ENCODE assay signal across 12 cellular contexts in the genomic region with DNA sequence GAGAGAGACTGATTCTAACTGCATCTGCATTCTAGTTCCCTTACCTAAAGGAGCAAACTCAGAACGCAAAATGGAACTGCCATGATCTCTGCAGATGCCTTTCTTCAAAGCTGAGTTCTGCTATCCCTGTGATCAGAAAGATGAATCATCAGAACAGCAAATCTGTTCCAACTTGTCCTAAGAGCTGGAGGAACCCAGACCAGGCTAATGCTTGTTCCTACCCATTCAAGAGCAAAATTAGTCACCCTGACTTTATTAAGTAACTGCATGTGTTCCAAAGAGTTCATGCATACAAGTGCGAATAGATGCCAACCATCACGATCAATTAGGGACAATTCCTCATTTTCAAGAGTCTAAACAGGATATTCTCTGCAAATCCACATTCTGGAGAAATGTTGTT. TPM values are rescaled to one million over a fixed set of nuclear protein-coding genes. Genes with fewer than 3 reads are reported as not detected.
A peak's percentile ranks its signal among the peaks of the same experiment; 100 is the strongest.
DNase-seq lines count a peak whose midpoint lies in the region; ATAC-seq and TF ChIP-seq lines count a peak whose summit lies in the region.
"Had no signal": no experiment of that assay in that cellular context is flagged by ENCODE, and none has a peak within 500 bp of the region (broad histone marks: within the 10 kb centered on the region; RNA-seq: fewer than 3 reads in every experiment).

No MANE protein-coding gene starts in this region.

- H3K36me3 ChIP-seq in RWPE2 (ENCODE audit: low read depth) (peaks cover 13% of the 10 kb centered on the region; the same call in 1 of the 2 replicates), gastrocnemius medialis (no peaks in the 10 kb centered on the region)
- H3K36me3 ChIP-seq: SJCRH30 had no signal

- peak overlapping the region; percentile 81 for H3K27ac ChIP-seq in RWPE2 (ENCODE audit: poor library complexity, severe bottlenecking)
- peak overlapping the region; percentile 88 to 97 (median 94) for H3K27ac ChIP-seq in gastrocnemius medialis
- H3K27ac ChIP-seq: KMS-11, SJCRH30 had no signal

- peak in 1 of 2 donors; percentile 21 for TF ChIP-seq POLR2A in gastrocnemius medialis (IDR thresholded peaks at IDR 0.05)

- peak; percentile 82 for DNase-seq in GM03348 (ENCODE audit: low spot score)
- DNase-seq in RWPE2 (ENCODE audit: low spot score) = no peak
- peak; percentile 97 for DNase-seq in fibroblast of mammary gland (ENCODE audit: low read depth)
- no peak for DNase-seq in gastrocnemius medialis
- DNase-seq in NAMALWA (ENCODE audit: low spot score) = no peak
- no peak for DNase-seq in DMS79 treated with DMSO at 0.1 percent for 48 hours (lab: John Stamatoyannopoulos, UW)
- DNase-seq in OCI-M2 (lab: John Stamatoyannopoulos, UW; ENCODE audit: unreplicated experiment) = no peak
- DNase-seq in DMS153 treated with DMSO at 0.1 percent for 48 hours (lab: John Stamatoyannopoulos, UW; ENCODE audit: unreplicated experiment) = no peak
- DNase-seq: activated effector memory CD4-positive, alpha-beta T cell treated with Interleukin-2 at 50 U/mL for 16 hours; hypothalamus; SJCRH30 had no signal

- H3K4me1 ChIP-seq in RWPE2 (ENCODE audit: insufficient read depth, poor library complexity, severe bottlenecking) (peaks cover 54% of the 10 kb centered on the region), gastrocnemius medialis (peaks cover 68 to 89% of the 10 kb centered on the region in 2 donors)
- H3K4me1 ChIP-seq: SJCRH30 had no signal

- intact Hi-C loops in gastrocnemius medialis (cut with DNase I; ENCODE audit: low total_unique reads) = no loop called here

- no peaks in the 10 kb centered on the region for H3K9me3 ChIP-seq in RWPE2 (ENCODE audit: severe bottlenecking)
- no peaks in the 10 kb centered on the region for H3K9me3 ChIP-seq in gastrocnemius medialis
- H3K9me3 ChIP-seq: SJCRH30 had no signal

- TF ChIP-seq CTCF in RWPE2 (IDR thresholded peaks at IDR 0.05; ENCODE audit: poor library complexity, severe bottlenecking) = no peak
- no peak for TF ChIP-seq CTCF in fibroblast of mammary gland (conservative IDR thresholded peaks at IDR 0.05; ENCODE audit: control insufficient read depth, insufficient read depth, low read depth, low read length)
- TF ChIP-seq CTCF in gastrocnemius medialis (IDR thresholded peaks at IDR 0.05 in 4 of 5, conservative IDR thresholded peaks at IDR 0.05 in 1 of 5) = no peak

- ATAC-seq in RWPE2 (ENCODE audit: low read depth) (peak; percentile 72), gastrocnemius medialis (peak; percentile 47 to 67)

- H3K4me3 ChIP-seq in RWPE2 (ENCODE audit: severe bottlenecking) = no peak overlapping the region
- H3K4me3 ChIP-seq in fibroblast of mammary gland (ENCODE audit: control insufficient read depth, low read depth, low read length) = no peak overlapping the region
- H3K4me3 ChIP-seq in gastrocnemius medialis = peak overlapping the region in 1 of 4 donors; percentile 12
- H3K4me3 ChIP-seq: SJCRH30 had no signal

- in situ Hi-C loops in gastrocnemius medialis (cut with MboI; ENCODE audit: low sequenced_read_pairs in 4 of 4) = loop anchor here in 1 of 4 donors (5.0 kb wide), 1 partner anchor 41 kb away; no protein-coding TSS in a partner anchor

- H3K27me3 ChIP-seq in RWPE2 (ENCODE audit: insufficient read depth, poor library complexity, severe bottlenecking) (no peaks in the 10 kb centered on the region), gastrocnemius medialis (no peaks in the 10 kb centered on the region)
- H3K27me3 ChIP-seq: SJCRH30 had no signal

RNA-seq across cellular contexts. Expression of gene MBP, which starts 46.5 kb away (rescaled TPM):
- total RNA-seq in gastrocnemius medialis = 10 to 100 TPM; 28.6 to 55.0 (median 50.4) TPM

Comparison
In these comparisons a context has a peak if more than half of its experiments do, and no peak if none do; other contexts are left out.
1. DNase-seq: peak in GM03348 (single experiment) and fibroblast of mammary gland (single experiment); none in RWPE2 (single experiment), gastrocnemius medialis (0 of 2), NAMALWA (single experiment), DMS79 treated with DMSO at 0.1 percent for 48 hours (single experiment), OCI-M2 (single experiment) and DMS153 treated with DMSO at 0.1 percent for 48 hours (single experiment).